ENCODE assay signal across 1 cellular context in genomic region chr18:904135-905090, GRCh38.
TF ChIP-seq lines count a peak whose summit lies in the region.

TSS of gene ADCYAP1 (plus strand) at chr18:904871. CDS start at chr18:905387, 516 bp downstream.

TF ChIP-seq in H1, 55 proteins besides CTCF, POLR2A, EP300 and RAD21:
- 0 out of 2 replicates have a peak, but pooled peaks have one; percentile 27 for TF ChIP-seq TBP (IDR thresholded peaks at IDR 0.05; ENCODE audit: low read depth, low read length)
- no peak for TF ChIP-seq SP2 (IDR thresholded peaks at IDR 0.05; ENCODE audit: low read length)
- TF ChIP-seq SP1 (IDR thresholded peaks at IDR 0.05; ENCODE audit: low read depth, low read length), result no peak
- TF ChIP-seq BACH1 (IDR thresholded peaks at IDR 0.05; ENCODE audit: low read length), result no peak
- no peak for TF ChIP-seq ZNF274 (IDR thresholded peaks at IDR 0.05; ENCODE audit: borderline replicate concordance, extremely low read depth, low read length)
- TF ChIP-seq E2F6 (IDR thresholded peaks at IDR 0.05), result peak; percentile 75; the same call in 1 of the 2 replicates
- TF ChIP-seq, protein P1, sequence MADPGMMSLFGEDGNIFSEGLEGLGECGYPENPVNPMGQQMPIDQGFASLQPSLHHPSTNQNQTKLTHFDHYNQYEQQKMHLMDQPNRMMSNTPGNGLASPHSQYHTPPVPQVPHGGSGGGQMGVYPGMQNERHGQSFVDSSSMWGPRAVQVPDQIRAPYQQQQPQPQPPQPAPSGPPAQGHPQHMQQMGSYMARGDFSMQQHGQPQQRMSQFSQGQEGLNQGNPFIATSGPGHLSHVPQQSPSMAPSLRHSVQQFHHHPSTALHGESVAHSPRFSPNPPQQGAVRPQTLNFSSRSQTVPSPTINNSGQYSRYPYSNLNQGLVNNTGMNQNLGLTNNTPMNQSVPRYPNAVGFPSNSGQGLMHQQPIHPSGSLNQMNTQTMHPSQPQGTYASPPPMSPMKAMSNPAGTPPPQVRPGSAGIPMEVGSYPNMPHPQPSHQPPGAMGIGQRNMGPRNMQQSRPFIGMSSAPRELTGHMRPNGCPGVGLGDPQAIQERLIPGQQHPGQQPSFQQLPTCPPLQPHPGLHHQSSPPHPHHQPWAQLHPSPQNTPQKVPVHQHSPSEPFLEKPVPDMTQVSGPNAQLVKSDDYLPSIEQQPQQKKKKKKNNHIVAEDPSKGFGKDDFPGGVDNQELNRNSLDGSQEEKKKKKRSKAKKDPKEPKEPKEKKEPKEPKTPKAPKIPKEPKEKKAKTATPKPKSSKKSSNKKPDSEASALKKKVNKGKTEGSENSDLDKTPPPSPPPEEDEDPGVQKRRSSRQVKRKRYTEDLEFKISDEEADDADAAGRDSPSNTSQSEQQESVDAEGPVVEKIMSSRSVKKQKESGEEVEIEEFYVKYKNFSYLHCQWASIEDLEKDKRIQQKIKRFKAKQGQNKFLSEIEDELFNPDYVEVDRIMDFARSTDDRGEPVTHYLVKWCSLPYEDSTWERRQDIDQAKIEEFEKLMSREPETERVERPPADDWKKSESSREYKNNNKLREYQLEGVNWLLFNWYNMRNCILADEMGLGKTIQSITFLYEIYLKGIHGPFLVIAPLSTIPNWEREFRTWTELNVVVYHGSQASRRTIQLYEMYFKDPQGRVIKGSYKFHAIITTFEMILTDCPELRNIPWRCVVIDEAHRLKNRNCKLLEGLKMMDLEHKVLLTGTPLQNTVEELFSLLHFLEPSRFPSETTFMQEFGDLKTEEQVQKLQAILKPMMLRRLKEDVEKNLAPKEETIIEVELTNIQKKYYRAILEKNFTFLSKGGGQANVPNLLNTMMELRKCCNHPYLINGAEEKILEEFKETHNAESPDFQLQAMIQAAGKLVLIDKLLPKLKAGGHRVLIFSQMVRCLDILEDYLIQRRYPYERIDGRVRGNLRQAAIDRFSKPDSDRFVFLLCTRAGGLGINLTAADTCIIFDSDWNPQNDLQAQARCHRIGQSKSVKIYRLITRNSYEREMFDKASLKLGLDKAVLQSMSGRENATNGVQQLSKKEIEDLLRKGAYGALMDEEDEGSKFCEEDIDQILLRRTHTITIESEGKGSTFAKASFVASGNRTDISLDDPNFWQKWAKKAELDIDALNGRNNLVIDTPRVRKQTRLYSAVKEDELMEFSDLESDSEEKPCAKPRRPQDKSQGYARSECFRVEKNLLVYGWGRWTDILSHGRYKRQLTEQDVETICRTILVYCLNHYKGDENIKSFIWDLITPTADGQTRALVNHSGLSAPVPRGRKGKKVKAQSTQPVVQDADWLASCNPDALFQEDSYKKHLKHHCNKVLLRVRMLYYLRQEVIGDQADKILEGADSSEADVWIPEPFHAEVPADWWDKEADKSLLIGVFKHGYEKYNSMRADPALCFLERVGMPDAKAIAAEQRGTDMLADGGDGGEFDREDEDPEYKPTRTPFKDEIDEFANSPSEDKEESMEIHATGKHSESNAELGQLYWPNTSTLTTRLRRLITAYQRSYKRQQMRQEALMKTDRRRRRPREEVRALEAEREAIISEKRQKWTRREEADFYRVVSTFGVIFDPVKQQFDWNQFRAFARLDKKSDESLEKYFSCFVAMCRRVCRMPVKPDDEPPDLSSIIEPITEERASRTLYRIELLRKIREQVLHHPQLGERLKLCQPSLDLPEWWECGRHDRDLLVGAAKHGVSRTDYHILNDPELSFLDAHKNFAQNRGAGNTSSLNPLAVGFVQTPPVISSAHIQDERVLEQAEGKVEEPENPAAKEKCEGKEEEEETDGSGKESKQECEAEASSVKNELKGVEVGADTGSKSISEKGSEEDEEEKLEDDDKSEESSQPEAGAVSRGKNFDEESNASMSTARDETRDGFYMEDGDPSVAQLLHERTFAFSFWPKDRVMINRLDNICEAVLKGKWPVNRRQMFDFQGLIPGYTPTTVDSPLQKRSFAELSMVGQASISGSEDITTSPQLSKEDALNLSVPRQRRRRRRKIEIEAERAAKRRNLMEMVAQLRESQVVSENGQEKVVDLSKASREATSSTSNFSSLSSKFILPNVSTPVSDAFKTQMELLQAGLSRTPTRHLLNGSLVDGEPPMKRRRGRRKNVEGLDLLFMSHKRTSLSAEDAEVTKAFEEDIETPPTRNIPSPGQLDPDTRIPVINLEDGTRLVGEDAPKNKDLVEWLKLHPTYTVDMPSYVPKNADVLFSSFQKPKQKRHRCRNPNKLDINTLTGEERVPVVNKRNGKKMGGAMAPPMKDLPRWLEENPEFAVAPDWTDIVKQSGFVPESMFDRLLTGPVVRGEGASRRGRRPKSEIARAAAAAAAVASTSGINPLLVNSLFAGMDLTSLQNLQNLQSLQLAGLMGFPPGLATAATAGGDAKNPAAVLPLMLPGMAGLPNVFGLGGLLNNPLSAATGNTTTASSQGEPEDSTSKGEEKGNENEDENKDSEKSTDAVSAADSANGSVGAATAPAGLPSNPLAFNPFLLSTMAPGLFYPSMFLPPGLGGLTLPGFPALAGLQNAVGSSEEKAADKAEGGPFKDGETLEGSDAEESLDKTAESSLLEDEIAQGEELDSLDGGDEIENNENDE (IDR thresholded peaks at IDR 0.05; ENCODE audit: insufficient replicate concordance, low read length), result no peak
- no peak for TF ChIP-seq CEBPB (IDR thresholded peaks at IDR 0.05; ENCODE audit: low read depth, low read length)
- TF ChIP-seq ASH2L (IDR thresholded peaks at IDR 0.05; ENCODE audit: low read length), result no peak
- no peak for TF ChIP-seq TCF12 (IDR thresholded peaks at IDR 0.05; ENCODE audit: low read depth, low read length)
- TF ChIP-seq EGR1 (IDR thresholded peaks at IDR 0.05; ENCODE audit: borderline replicate concordance, low read depth, low read length), result no peak
- TF ChIP-seq JUN (IDR thresholded peaks at IDR 0.05; ENCODE audit: low read depth, low read length), result no peak
- TF ChIP-seq SUZ12 (IDR thresholded peaks at IDR 0.05; ENCODE audit: low read length), result peak; percentile 97
- peak; percentile 85 for TF ChIP-seq RNF2 (IDR thresholded peaks at IDR 0.05; ENCODE audit: borderline replicate concordance, low read depth, low read length, missing control alignments, poor library complexity, severe bottlenecking)
- TF ChIP-seq BCL11A (IDR thresholded peaks at IDR 0.05; ENCODE audit: low read depth in 2 of 2, low read length in 2 of 2), result no peak
- TF ChIP-seq RBBP5 (IDR thresholded peaks at IDR 0.05; ENCODE audit: borderline replicate concordance, low read depth, low read length), result 0 out of 2 replicates have a peak, but pooled peaks have one; percentile 15
- TF ChIP-seq EZH2 (IDR thresholded peaks at IDR 0.05; ENCODE audit: low read depth, low read length, severe bottlenecking), result peak; percentile 91
- TF ChIP-seq KDM4A (IDR thresholded peaks at IDR 0.05; ENCODE audit: low read depth, low read length, severe bottlenecking), result peak; percentile 71
- peak; percentile 70 for TF ChIP-seq MAX (IDR thresholded peaks at IDR 0.05)
